28 cellular contexts compared by ENCODE assay signal in the genomic region with DNA sequence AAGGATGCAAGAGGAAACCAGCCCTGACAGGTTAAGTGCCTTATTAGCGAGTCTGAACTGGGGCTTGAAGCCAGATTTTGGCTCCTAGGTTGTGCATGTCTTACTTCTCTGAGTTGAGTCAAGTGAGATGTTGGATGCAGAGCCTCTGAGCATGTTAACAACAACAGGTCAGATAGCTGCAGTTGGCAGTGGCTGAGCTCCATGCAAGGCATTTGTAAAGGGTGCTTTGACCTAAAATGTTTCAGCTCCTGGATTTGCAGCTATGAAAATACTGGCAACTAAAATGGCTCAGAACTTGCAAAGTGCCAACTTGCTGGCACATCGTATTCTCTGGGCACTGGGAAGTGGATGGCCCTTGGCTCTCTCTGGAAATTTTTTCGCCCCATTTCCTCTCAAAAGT. TPM values are rescaled to one million over a fixed set of nuclear protein-coding genes. Genes with fewer than 3 reads are reported as not detected.
DNase-seq lines count a peak whose midpoint lies in the region; ATAC-seq and TF ChIP-seq lines count a peak whose summit lies in the region.
"Had no signal": no experiment of that assay in that cellular context is flagged by ENCODE, and none has a peak within 500 bp of the region (broad histone marks: within the 10 kb centered on the region; RNA-seq: fewer than 3 reads in every experiment).

No MANE protein-coding gene starts in this region.

- ATAC-seq in activated T-cell treated with anti-CD3 and anti-CD28 coated beads, Interleukin-2, amount 50 U/mL, for 4 hours: no peak

- H2BK120ac ChIP-seq in H9 (ENCODE audit: low read depth, low read length, poor library complexity, severe bottlenecking): no peak overlapping the region

- H3K4me1 ChIP-seq in esophagus muscularis mucosa (no peaks in the 10 kb centered on the region), H9 (ENCODE audit: insufficient read depth, low read length) (peaks cover 3% of the 10 kb centered on the region; the same call in 1 of the 2 replicates)
- H3K4me1 ChIP-seq: adrenal gland had no signal

- H3K9me3 ChIP-seq in esophagus muscularis mucosa: peaks cover 0 to 5% (median 0%) of the 10 kb centered on the region in 4 donors
- no peaks in the 10 kb centered on the region for H3K9me3 ChIP-seq in H9 (ENCODE audit: control insufficient read depth, low read depth, low read length)
- H3K9me3 ChIP-seq: adrenal gland had no signal

- H3K79me1 ChIP-seq in H9 (ENCODE audit: insufficient read depth, low read depth, low read length, poor library complexity, severe bottlenecking): no peaks in the 10 kb centered on the region

- no peak overlapping the region for H3K4me3 ChIP-seq in esophagus muscularis mucosa
- H3K4me3 ChIP-seq: adrenal gland, neural progenitor cell, SK-N-MC, skin epidermis had no signal

- TF ChIP-seq POLR2A in esophagus muscularis mucosa (IDR thresholded peaks at IDR 0.05; ENCODE audit: low read depth): no peak

- TF ChIP-seq CTCF in esophagus muscularis mucosa (IDR thresholded peaks at IDR 0.05): no peak
- TF ChIP-seq CTCF in H9 (conservative IDR thresholded peaks at IDR 0.05): no peak

- intact Hi-C loops in esophagus muscularis mucosa (cut with DNase I): no loop called here

- H3K9me3 Mint-ChIP-seq in activated T-cell treated with anti-CD3 and anti-CD28 coated beads, Interleukin-2, amount 50 U/mL, for 4 hours: no peaks in the 10 kb centered on the region
- peaks cover 0 to 4% of the 10 kb centered on the region in 2 experiments; a peak in 1 of 5 replicates for H3K9me3 Mint-ChIP-seq in H9
- H3K9me3 Mint-ChIP-seq: dendritic cell treated with granulocyte-macrophage colony-stimulating factor and Interleukin-4, amounts not matched to agents 40 ng/mL and 50 ng/mL, for 4 days had no signal

- no peak overlapping the region for H3K14ac ChIP-seq in H9 (ENCODE audit: insufficient read depth, low read length)

- H3K27ac ChIP-seq in esophagus muscularis mucosa (replicated peaks in 1 of 4) (no peak overlapping the region), H9 (ENCODE audit: insufficient read length, low read depth, low read length) (no peak overlapping the region)
- H3K27ac ChIP-seq: adrenal gland, neural progenitor cell, SK-N-MC had no signal

- H2AFZ ChIP-seq in H9 (ENCODE audit: low read length): no peak overlapping the region

- no peak overlapping the region for H4K5ac ChIP-seq in H9 (ENCODE audit: insufficient read length, low read depth, low read length)

- no peak overlapping the region for H3K23ac ChIP-seq in H9 (ENCODE audit: insufficient read length, low read depth, low read length)

- H2AK5ac ChIP-seq in H9 (ENCODE audit: insufficient read length, low read length): no peak overlapping the region

- H4K20me1 ChIP-seq in H9 (ENCODE audit: control insufficient read depth, insufficient read depth, insufficient read length): no peaks in the 10 kb centered on the region

- no peak overlapping the region for H2BK15ac ChIP-seq in H9 (ENCODE audit: low read depth, low read length)

- H3K4me3 Mint-ChIP-seq in activated T-cell treated with anti-CD3 and anti-CD28 coated beads, Interleukin-2, amount 50 U/mL, for 4 hours: no peak overlapping the region
- no peak overlapping the region for H3K4me3 Mint-ChIP-seq in H9
- H3K4me3 Mint-ChIP-seq: B cell; dendritic cell treated with granulocyte-macrophage colony-stimulating factor and Interleukin-4, amounts not matched to agents 40 ng/mL and 50 ng/mL, for 4 days; neural progenitor cell had no signal

- no peak for TF ChIP-seq EP300 in esophagus muscularis mucosa (IDR thresholded peaks at IDR 0.05)

- H3K27me3 ChIP-seq in esophagus muscularis mucosa (peaks cover 0 to 2% (median 0%) of the 10 kb centered on the region in 4 donors), H9 (ENCODE audit: insufficient read depth, low read length) (no peaks in the 10 kb centered on the region)
- H3K27me3 ChIP-seq: adrenal gland, neural progenitor cell had no signal

- H3K36me3 ChIP-seq in esophagus muscularis mucosa: no peaks in the 10 kb centered on the region
- H3K36me3 ChIP-seq: adrenal gland, neural progenitor cell had no signal

- H3K56ac ChIP-seq in H9 (ENCODE audit: insufficient read length, low read depth, low read length): no peak overlapping the region

- no peaks in the 10 kb centered on the region for H3K4me1 Mint-ChIP-seq in activated T-cell treated with anti-CD3 and anti-CD28 coated beads, Interleukin-2, amount 50 U/mL, for 4 hours (ENCODE audit: low read depth)
- H3K4me1 Mint-ChIP-seq in H9: peaks cover 0 to 7% of the 10 kb centered on the region in 2 experiments; a peak in 2 of 4 replicates
- H3K4me1 Mint-ChIP-seq: B cell, neural progenitor cell had no signal

- no peaks in the 10 kb centered on the region for H3K23me2 ChIP-seq in H9 (ENCODE audit: insufficient read length, low read depth, low read length, poor library complexity, severe bottlenecking)

- DNase-seq in NCI-H345 (lab: John Stamatoyannopoulos, UW) (peak; percentile 50), NCI-H345 treated with DMSO at 0.1 percent for 48 hours (lab: John Stamatoyannopoulos, UW; ENCODE audit: unreplicated experiment) (no peak), esophagus muscularis mucosa (ENCODE audit: extremely low spot score) (peak; percentile 78), inferior parietal cortex (ENCODE audit: extremely low spot score) (peak; percentile 15), superior temporal gyrus (ENCODE audit: extremely low spot score) (peak; percentile 29), NCI-H146 treated with DMSO at 0.1 percent for 48 hours (lab: John Stamatoyannopoulos, UW; ENCODE audit: unreplicated experiment) (no peak), H9 (no peak)
- no peak for DNase-seq in activated T-cell treated with anti-CD3 and anti-CD28 coated beads, Interleukin-2, amount 50 U/mL, for 4 hours
- DNase-seq: activated CD4-positive, alpha-beta T cell treated with anti-CD3 and anti-CD28 coated beads for 48 hours; activated naive CD4-positive, alpha-beta T cell treated with Interleukin-2 at 50 U/mL for 16 hours; activated T-cell treated with anti-CD3 and anti-CD28 coated beads, Interleukin-2, amount 50 U/mL, for 48 hours; MM.1S; NCI-H1436; NCI-H526 treated with DMSO at 0.1 percent for 48 hours; stimulated activated CD4-positive, alpha-beta T cell treated with anti-CD3 and anti-CD28 coated beads, Interleukin-1b, Interleukin-23, amount 100 ng/mL, for 48 hours had no signal

- H3K36me3 Mint-ChIP-seq in activated T-cell treated with anti-CD3 and anti-CD28 coated beads, Interleukin-2, amount 50 U/mL, for 4 hours (ENCODE audit: insufficient read depth): no peaks in the 10 kb centered on the region
- peaks cover 0 to 10% (median 5%) of the 10 kb centered on the region in 3 experiments; a peak in 2 of 7 replicates for H3K36me3 Mint-ChIP-seq in H9 (ENCODE audit: insufficient read depth in 1 of 3, low read depth in 3 of 3)

- H3K27me3 Mint-ChIP-seq in activated T-cell treated with anti-CD3 and anti-CD28 coated beads, Interleukin-2, amount 50 U/mL, for 4 hours (ENCODE audit: low read depth): peaks cover 9% of the 10 kb centered on the region
- H3K27me3 Mint-ChIP-seq in H9 (ENCODE audit: low read depth): peaks cover 4% of the 10 kb centered on the region

- no peak overlapping the region for H2BK12ac ChIP-seq in H9 (ENCODE audit: insufficient read length, low read depth, low read length)

- no peak overlapping the region for H3K18ac ChIP-seq in H9 (ENCODE audit: insufficient read length, low read depth, low read length)

- no peak overlapping the region for H3K9ac ChIP-seq in H9 (ENCODE audit: extremely low read depth, insufficient read length, low read length)
- H3K9ac ChIP-seq: neural progenitor cell had no signal

- H3K79me2 ChIP-seq in H9 (ENCODE audit: insufficient read depth, low read length): no peaks in the 10 kb centered on the region

- no peak overlapping the region for H3K4me2 ChIP-seq in H9 (ENCODE audit: insufficient read depth, insufficient read length, low read length)
- H3K4me2 ChIP-seq: neural progenitor cell had no signal

- no peak overlapping the region for H4K8ac ChIP-seq in H9 (replicated peaks; ENCODE audit: insufficient read length, low read depth, low read length)

- no peak overlapping the region for H3T11ph ChIP-seq in H9 (ENCODE audit: low read length)

- 91% methylated on average over 3 of the region's 3 CpGs for WGBS in esophagus muscularis mucosa
- WGBS in H9 (ENCODE audit: extremely low coverage, insufficient read length, low lambda C conversion rate): no CpG with 5 or more reads among the region's 3 CpGs

- no peak overlapping the region for H2BK20ac ChIP-seq in H9 (ENCODE audit: low read depth, low read length, poor library complexity, severe bottlenecking)

- H4K91ac ChIP-seq in H9 (ENCODE audit: insufficient read length, low read depth, low read length): no peak overlapping the region

- H3K4ac ChIP-seq in H9 (ENCODE audit: low read depth, low read length): no peak overlapping the region

- no peak overlapping the region for H3K27ac Mint-ChIP-seq in H9
- H3K27ac Mint-ChIP-seq: B cell; dendritic cell treated with granulocyte-macrophage colony-stimulating factor and Interleukin-4, amounts not matched to agents 40 ng/mL and 50 ng/mL, for 4 days; neural progenitor cell had no signal

- no peak overlapping the region for H2BK5ac ChIP-seq in H9 (ENCODE audit: insufficient read length, low read length)

RNA-seq across cellular contexts. Expression of gene CSRP3, which starts 16.4 kb away (rescaled TPM):
- not detected for total RNA-seq in esophagus muscularis mucosa
- total RNA-seq in activated T-cell treated with anti-CD3 and anti-CD28 coated beads, Interleukin-2, amount 50 U/mL, for 4 hours: not detected
- total RNA-seq in H9 (2021): not detected in 2 replicates
- total RNA-seq: A172; adrenal gland; B cell; H1; HT-29; lower leg skin; mucosa of gallbladder; posterior vena cava; T-helper 2 cell treated with Interferon-gamma antibody and Interleukin-4, amounts not matched to agents 100 ng/mL and 5 ng/mL, for 36 hours had no signal

RNA-seq across cellular contexts. Expression of gene E2F8, which starts 22.5 kb away (rescaled TPM):
- under 1 TPM in 1 of 4 donors, not detected in 3; 0.17 TPM for total RNA-seq in esophagus muscularis mucosa
- total RNA-seq in activated T-cell treated with anti-CD3 and anti-CD28 coated beads, Interleukin-2, amount 50 U/mL, for 4 hours: 1 to 10 TPM in 2 of 3 donors, under 1 TPM in 1; 0.92 to 1.7 (median 1.4) TPM
- 11.0 and 11.3 TPM in 2 replicates for total RNA-seq in H9 (2021)

Comparison
In these comparisons a context has a peak if more than half of its experiments do, and no peak if none do; other contexts are left out.
1. DNase-seq: peak in NCI-H345 (single experiment), esophagus muscularis mucosa (single experiment), inferior parietal cortex (single experiment) and superior temporal gyrus (single experiment); none in NCI-H345 treated with DMSO at 0.1 percent for 48 hours (single experiment), NCI-H146 treated with DMSO at 0.1 percent for 48 hours (single experiment), activated T-cell treated with anti-CD3 and anti-CD28 coated beads, Interleukin-2, amount 50 U/mL, for 4 hours (single experiment) and H9 (single experiment).